ENCODE assay signal across 19 cellular contexts in genomic region chr4:8886625-8887406, GRCh38. TPM values are rescaled to one million over a fixed set of nuclear protein-coding genes. Genes with fewer than 3 reads are reported as not detected.
A peak's percentile ranks its signal among the peaks of the same experiment; 100 is the strongest.
DNase-seq lines count a peak whose midpoint lies in the region; ATAC-seq, FAIRE-seq and TF ChIP-seq lines count a peak whose summit lies in the region.
"Had no signal": no experiment of that assay in that cellular context is flagged by ENCODE, and none has a peak within 500 bp of the region (broad histone marks: within the 10 kb centered on the region; RNA-seq: fewer than 3 reads in every experiment).

No MANE protein-coding gene starts in this region.

- peaks cover 2% of the 10 kb centered on the region for H3K9me3 Mint-ChIP-seq in neural progenitor cell

- no peak for ATAC-seq in aorta (ENCODE audit: low FRiP score)
- ATAC-seq: gastrocnemius medialis had no signal

- 78 to 91% methylated on average over 10 of the region's 10 CpGs for WGBS in aorta, 2 donors

- no peak overlapping the region for H3K4me3 Mint-ChIP-seq in neural progenitor cell

- no peak overlapping the region for H3K9ac ChIP-seq in neural progenitor cell

- no peaks in the 10 kb centered on the region for H3F3A ChIP-seq in neural progenitor cell (ENCODE audit: low read depth)

- TF ChIP-seq CTCF in GM12864 (IDR thresholded peaks at IDR 0.05; ENCODE audit: low read depth, low read length, missing control alignments) (peak; percentile 58), LNCAP (IDR thresholded peaks at IDR 0.05) (peak; percentile 48), bronchial epithelial cell (IDR thresholded peaks at IDR 0.05; ENCODE audit: insufficient read depth, low read length, severe bottlenecking) (peak; percentile 12), neural progenitor cell (IDR thresholded peaks at IDR 0.05) (peak; percentile 57), uterus (IDR thresholded peaks at IDR 0.05) (no peak)

- no peak overlapping the region for H3K4me2 ChIP-seq in neural progenitor cell

- DNase-seq in GM12864 (ENCODE audit: low read depth) (no peak), bronchial epithelial cell (ENCODE audit: low read depth) (no peak), neural progenitor cell (ENCODE audit: low spot score) (no peak), uterus (no peak), aorta (no peak), GM19238 (ENCODE audit: insufficient read length, low spot score) (no peak)
- DNase-seq: activated naive CD4-positive, alpha-beta T cell treated with anti-CD3 and anti-CD28 coated beads, Interleukin-2, amount 50 U/mL, for 16 hours; cortex of kidney; DMS79; gastrocnemius medialis; NCI-H2171 treated with DMSO at 0.1 percent for 48 hours; T-helper 2 cell; thyroid gland had no signal

- no peaks in the 10 kb centered on the region for H3K36me3 Mint-ChIP-seq in neural progenitor cell

- no peak for TF ChIP-seq POLR2A in uterus (IDR thresholded peaks at IDR 0.05)

- peaks cover 23% of the 10 kb centered on the region for H4K20me1 ChIP-seq in neural progenitor cell (ENCODE audit: low read depth)

- H3K4me3 ChIP-seq in GM12864 (ENCODE audit: low read depth, low read length) (no peak overlapping the region), bronchial epithelial cell (ENCODE audit: low read depth, low read length) (no peak overlapping the region), neural progenitor cell (no peak overlapping the region), uterus (no peak overlapping the region), aorta (ENCODE audit: low read length in 2 of 2) (no peak overlapping the region)
- H3K4me3 ChIP-seq: gastrocnemius medialis, skin epidermis, thyroid gland had no signal

- no peaks in the 10 kb centered on the region for H3K36me3 ChIP-seq in bronchial epithelial cell (ENCODE audit: control insufficient read depth, insufficient read depth, low read length)
- no peaks in the 10 kb centered on the region for H3K36me3 ChIP-seq in neural progenitor cell
- no peaks in the 10 kb centered on the region for H3K36me3 ChIP-seq in uterus
- H3K36me3 ChIP-seq in aorta (ENCODE audit: control insufficient read depth in 1 of 2, insufficient read depth in 2 of 2, low read length in 1 of 2): no peaks in the 10 kb centered on the region
- H3K36me3 ChIP-seq: gastrocnemius medialis, thyroid gland had no signal

- no peak for FAIRE-seq in bronchial epithelial cell (lab: Jason Lieb, UNC)
- FAIRE-seq: GM18507 had no signal

- peaks cover 8% of the 10 kb centered on the region for H3K4me1 Mint-ChIP-seq in neural progenitor cell
- H3K4me1 Mint-ChIP-seq: nephron had no signal

- no peak overlapping the region for H3K27ac ChIP-seq in neural progenitor cell
- H3K27ac ChIP-seq in uterus: no peak overlapping the region
- H3K27ac ChIP-seq in aorta (ENCODE audit: low read depth in 1 of 2, low read length in 2 of 2): no peak overlapping the region
- H3K27ac ChIP-seq: gastrocnemius medialis, skin epidermis, thyroid gland had no signal

- H3K27me3 ChIP-seq in bronchial epithelial cell (ENCODE audit: control insufficient read depth, insufficient read depth, low read length) (peaks cover 20% of the 10 kb centered on the region), neural progenitor cell (peaks cover 100% of the 10 kb centered on the region), uterus (peaks cover 0 to 12% of the 10 kb centered on the region in 2 donors), aorta (ENCODE audit: control insufficient read depth in 1 of 2, insufficient read depth in 2 of 2, low read length in 1 of 2) (no peaks in the 10 kb centered on the region)

- no peaks in the 10 kb centered on the region for H3K79me2 ChIP-seq in neural progenitor cell (ENCODE audit: low read depth)

- no peak overlapping the region for H2AFZ ChIP-seq in neural progenitor cell (replicated peaks)

- H3K27ac Mint-ChIP-seq in neural progenitor cell: no peak overlapping the region
- H3K27ac Mint-ChIP-seq: nephron had no signal

- H3K4me1 ChIP-seq in neural progenitor cell (no peaks in the 10 kb centered on the region), uterus (no peaks in the 10 kb centered on the region), aorta (ENCODE audit: control insufficient read depth in 1 of 2, insufficient read depth in 2 of 2, low read length in 2 of 2) (no peaks in the 10 kb centered on the region)
- H3K4me1 ChIP-seq: gastrocnemius medialis, thyroid gland had no signal

- intact Hi-C loops in uterus (cut with DNase I; ENCODE audit: low total_unique reads): no loop called here
- intact Hi-C loops in aorta (cut with DNase I): no loop called here

- H3K9me3 ChIP-seq in neural progenitor cell (ENCODE audit: low read depth) (no peaks in the 10 kb centered on the region), uterus (no peaks in the 10 kb centered on the region), aorta (ENCODE audit: control insufficient read depth, low read length) (peaks cover 3% of the 10 kb centered on the region)
- H3K9me3 ChIP-seq: thyroid gland had no signal

- H3K27me3 Mint-ChIP-seq in neural progenitor cell (ENCODE audit: insufficient read depth, low read depth): peaks cover 71% of the 10 kb centered on the region

RNA-seq across cellular contexts. Expression of gene HMX1, which starts 15.2 kb away (rescaled TPM):
- total RNA-seq in bronchial epithelial cell: not detected in 2 replicates
- 0.19 TPM in 1 of 2 replicates, not detected in the other for total RNA-seq in neural progenitor cell (ENCODE audit: low replicate concordance)
- under 1 TPM in 1 of 4 donors, not detected in 3; 0.21 TPM for total RNA-seq in uterus
- total RNA-seq in aorta: not detected
- not detected for polyA plus RNA-seq in aorta
- total RNA-seq: activated CD8-positive, alpha-beta memory T cell treated with anti-CD3 and anti-CD28 coated beads for 36 hours; gastrocnemius medialis; M059J had no signal

Comparison
In these comparisons a context has a peak if more than half of its experiments do, and no peak if none do; other contexts are left out.
1. CTCF ChIP-seq: peak in GM12864 (single experiment), LNCAP (single experiment), bronchial epithelial cell (single experiment) and neural progenitor cell (single experiment); none in uterus (0 of 4).